In the genomic region with DNA sequence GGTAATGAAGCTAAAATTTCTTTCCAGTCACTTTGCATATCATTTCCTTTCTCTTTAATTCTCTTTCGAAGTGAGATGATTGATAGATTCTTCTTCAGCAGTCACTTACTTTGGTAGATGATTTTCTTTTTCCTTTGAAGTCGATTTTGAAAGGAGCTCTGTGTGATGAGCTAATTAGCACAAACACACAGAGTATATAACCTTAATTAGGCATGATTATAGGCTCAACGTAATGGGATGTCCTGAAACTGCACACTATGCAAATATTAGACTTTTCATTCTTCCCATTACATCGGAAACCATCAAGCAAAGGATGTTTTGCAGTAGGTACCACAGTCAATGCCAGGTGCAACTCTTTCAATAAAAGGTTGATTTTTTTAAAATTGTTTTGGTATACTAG, we compare ENCODE assay signal across 21 cellular contexts. TPM values are rescaled to one million over a fixed set of nuclear protein-coding genes. Genes with fewer than 3 reads are reported as not detected.
DNase-seq lines count a peak whose midpoint lies in the region; ATAC-seq, FAIRE-seq and TF ChIP-seq lines count a peak whose summit lies in the region.
"Had no signal": no experiment of that assay in that cellular context is flagged by ENCODE, and none has a peak within 500 bp of the region (broad histone marks: within the 10 kb centered on the region; RNA-seq: fewer than 3 reads in every experiment).

No MANE protein-coding gene starts in this region.

- no peak overlapping the region for H3K4me3 Mint-ChIP-seq in activated T-helper 1 cell treated with anti-CD3 and anti-CD28 coated beads, Interleukin-12 subunit alpha, Interleukin-12 subunit beta, Interleukin-2, Interleukin-4 antibody, amounts not matched to agents 30 ng/mL and 10 ng/mL and 1 ng/mL, durations not matched to agents 14 hours and 24 hours and 36 hours
- H3K4me3 Mint-ChIP-seq: brain; natural killer cell treated with Interleukin-12 subunit alpha and Interleukin-12 subunit beta and Interleukin-15 and Interleukin-18, amount 100 ng/mL, for 72 hours had no signal

- no peaks in the 10 kb centered on the region for H3K4me1 ChIP-seq in A549

- no peak for DNase-seq in A549 (ENCODE audit: low read depth in 1 of 2, low spot score in 1 of 2)
- DNase-seq in COR-L47 (lab: John Stamatoyannopoulos, UW), result peak; percentile 81
- DNase-seq in NCI-H526 (lab: John Stamatoyannopoulos, UW), result peak; percentile 1 to 25
- DNase-seq in activated T-helper 1 cell treated with anti-CD3 and anti-CD28 coated beads, Interleukin-12 subunit alpha, Interleukin-12 subunit beta, Interleukin-2, Interleukin-4 antibody, amounts not matched to agents 30 ng/mL and 10 ng/mL and 1 ng/mL, durations not matched to agents 14 hours and 24 hours and 36 hours (ENCODE audit: low spot score), result no peak
- DNase-seq in KG1 (lab: John Stamatoyannopoulos, UW), result no peak
- no peak for DNase-seq in NCI-H1092 (lab: John Stamatoyannopoulos, UW)
- DNase-seq: foreskin fibroblast; hypothalamus; kidney; mesenchymal stem cell; NCI-H2227 treated with DMSO at 0.1 percent for 48 hours; stimulated activated CD4-positive, alpha-beta T cell treated with anti-CD3 and anti-CD28 coated beads, Interleukin-2, amount 100 ng/mL, for 48 hours; SW 1271 had no signal

- no peak for TF ChIP-seq RAD21 in A549 (conservative IDR thresholded peaks at IDR 0.05 in 1 of 2, IDR thresholded peaks at IDR 0.05 in 1 of 2)

- CTCF ChIA-PET in A549 (lab: Yijun Ruan, JAX), result no interaction called here

- H3K36me3 Mint-ChIP-seq in activated T-helper 1 cell treated with anti-CD3 and anti-CD28 coated beads, Interleukin-12 subunit alpha, Interleukin-12 subunit beta, Interleukin-2, Interleukin-4 antibody, amounts not matched to agents 30 ng/mL and 10 ng/mL and 1 ng/mL, durations not matched to agents 14 hours and 24 hours and 36 hours (ENCODE audit: low read depth), result peaks cover 12% of the 10 kb centered on the region
- H3K36me3 Mint-ChIP-seq: brain had no signal

- intact Hi-C loops in activated T-helper 1 cell treated with anti-CD3 and anti-CD28 coated beads, Interleukin-12 subunit alpha, Interleukin-12 subunit beta, Interleukin-2, Interleukin-4 antibody, amounts not matched to agents 30 ng/mL and 10 ng/mL and 1 ng/mL, durations not matched to agents 14 hours and 24 hours and 36 hours (cut with micrococcal nuclease), result no loop called here

- TF ChIP-seq EP300 in A549 (IDR thresholded peaks at IDR 0.05), result no peak

- no peaks in the 10 kb centered on the region for H3K27me3 Mint-ChIP-seq in activated T-helper 1 cell treated with anti-CD3 and anti-CD28 coated beads, Interleukin-12 subunit alpha, Interleukin-12 subunit beta, Interleukin-2, Interleukin-4 antibody, amounts not matched to agents 30 ng/mL and 10 ng/mL and 1 ng/mL, durations not matched to agents 14 hours and 24 hours and 36 hours (ENCODE audit: insufficient read depth)
- H3K27me3 Mint-ChIP-seq: brain; natural killer cell treated with Interleukin-12 subunit alpha and Interleukin-12 subunit beta and Interleukin-15 and Interleukin-18, amount 100 ng/mL, for 72 hours had no signal

- no peak overlapping the region for H3K4me2 ChIP-seq in A549

- H3K27ac Mint-ChIP-seq in activated T-helper 1 cell treated with anti-CD3 and anti-CD28 coated beads, Interleukin-12 subunit alpha, Interleukin-12 subunit beta, Interleukin-2, Interleukin-4 antibody, amounts not matched to agents 30 ng/mL and 10 ng/mL and 1 ng/mL, durations not matched to agents 14 hours and 24 hours and 36 hours, result peak overlapping the region; percentile 68
- H3K27ac Mint-ChIP-seq: brain had no signal

- TF ChIP-seq POLR2A in A549 (IDR thresholded peaks at IDR 0.05; ENCODE audit: low read length), result no peak
- TF ChIP-seq POLR2A in GM18505 (IDR thresholded peaks at IDR 0.05; ENCODE audit: borderline replicate concordance, extremely low read depth, insufficient read depth, insufficient read length), result no peak

- peaks cover 10% of the 10 kb centered on the region for H3K9me3 Mint-ChIP-seq in activated T-helper 1 cell treated with anti-CD3 and anti-CD28 coated beads, Interleukin-12 subunit alpha, Interleukin-12 subunit beta, Interleukin-2, Interleukin-4 antibody, amounts not matched to agents 30 ng/mL and 10 ng/mL and 1 ng/mL, durations not matched to agents 14 hours and 24 hours and 36 hours
- H3K9me3 Mint-ChIP-seq: natural killer cell treated with Interleukin-12 subunit alpha and Interleukin-12 subunit beta and Interleukin-15 and Interleukin-18, amount 100 ng/mL, for 72 hours had no signal

- FAIRE-seq in A549 (lab: Jason Lieb, UNC), result no peak
- FAIRE-seq: GM19239, H1, kidney had no signal

- H3K27ac ChIP-seq in A549, result no peak overlapping the region
- H3K27ac ChIP-seq: coronary artery had no signal

- no peak for TF ChIP-seq CTCF in A549 (IDR thresholded peaks at IDR 0.05)

- H3K4me1 Mint-ChIP-seq in activated T-helper 1 cell treated with anti-CD3 and anti-CD28 coated beads, Interleukin-12 subunit alpha, Interleukin-12 subunit beta, Interleukin-2, Interleukin-4 antibody, amounts not matched to agents 30 ng/mL and 10 ng/mL and 1 ng/mL, durations not matched to agents 14 hours and 24 hours and 36 hours (ENCODE audit: low read depth), result peaks cover 87% of the 10 kb centered on the region

- WGBS in A549 (ENCODE audit: missing lambda C conversion rate), result 17% methylated on average over 4 of the region's 4 CpGs

- no peaks in the 10 kb centered on the region for H3K9me3 ChIP-seq in A549

- no peak overlapping the region for H3K4me3 ChIP-seq in A549
- H3K4me3 ChIP-seq: coronary artery had no signal

- ATAC-seq in A549 (no peak), GM18505 (IDR thresholded peaks at IDR 0.05; ENCODE audit: unreplicated experiment) (no peak)
- ATAC-seq: natural killer cell treated with Interleukin-12 subunit alpha and Interleukin-12 subunit beta and Interleukin-15 and Interleukin-18, amount 100 ng/mL, for 72 hours had no signal

- POLR2A ChIA-PET in A549 (lab: Yijun Ruan, JAX), result no interaction called here

TF ChIP-seq in A549, 52 proteins besides CTCF, POLR2A, EP300 and RAD21:
- TF ChIP-seq, protein P1, sequence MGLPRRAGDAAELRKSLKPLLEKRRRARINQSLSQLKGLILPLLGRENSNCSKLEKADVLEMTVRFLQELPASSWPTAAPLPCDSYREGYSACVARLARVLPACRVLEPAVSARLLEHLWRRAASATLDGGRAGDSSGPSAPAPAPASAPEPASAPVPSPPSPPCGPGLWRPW (IDR thresholded peaks at IDR 0.05), result no peak
- TF ChIP-seq MAFK (IDR thresholded peaks at IDR 0.05; ENCODE audit: partially characterized antibody) (peak; percentile 73), BHLHE40 (IDR thresholded peaks at IDR 0.05; ENCODE audit: low read depth, low read length) (no peak)

RNA-seq across cellular contexts. Expression of gene CTLA4, which starts 6.4 kb away (rescaled TPM):
- not detected in 2 replicates for polyA plus RNA-seq in A549 (2011; rRNA removed)
- not detected in 2 replicates for polyA plus RNA-seq in A549 (2012; cell fraction: cytosol; rRNA removed)
- polyA plus RNA-seq in A549 (2012; cell fraction: nucleus; rRNA removed), result not detected in 2 replicates
- polyA plus RNA-seq in A549 (2017; fragmentation: RNase III; extraction: RNeasy Plus Mini Kit Qiagen cat#74134 plus additional on column Dnase treatment), result not detected in 3 replicates
- not detected in 2 replicates for polyA minus RNA-seq in A549 (2011; rRNA and poly(A)+ RNA removed)
- 118 and 124 TPM in 2 replicates for total RNA-seq in activated T-helper 1 cell treated with anti-CD3 and anti-CD28 coated beads, Interleukin-12 subunit alpha, Interleukin-12 subunit beta, Interleukin-2, Interleukin-4 antibody, amounts not matched to agents 30 ng/mL and 10 ng/mL and 1 ng/mL, durations not matched to agents 14 hours and 24 hours and 36 hours
- total RNA-seq: H1, posterior vena cava, skeletal muscle tissue had no signal
- polyA plus RNA-seq: H1 had no signal

Comparison
In these comparisons a context has a peak if more than half of its experiments do, and no peak if none do; other contexts are left out.
1. DNase-seq: peak in COR-L47 (single experiment) and NCI-H526 (2 of 2); none in A549 (0 of 2), activated T-helper 1 cell treated with anti-CD3 and anti-CD28 coated beads, Interleukin-12 subunit alpha, Interleukin-12 subunit beta, Interleukin-2, Interleukin-4 antibody, amounts not matched to agents 30 ng/mL and 10 ng/mL and 1 ng/mL, durations not matched to agents 14 hours and 24 hours and 36 hours (single experiment), KG1 (single experiment) and NCI-H1092 (single experiment).